ENCODE assay signal across 10 cellular contexts in the genomic region with DNA sequence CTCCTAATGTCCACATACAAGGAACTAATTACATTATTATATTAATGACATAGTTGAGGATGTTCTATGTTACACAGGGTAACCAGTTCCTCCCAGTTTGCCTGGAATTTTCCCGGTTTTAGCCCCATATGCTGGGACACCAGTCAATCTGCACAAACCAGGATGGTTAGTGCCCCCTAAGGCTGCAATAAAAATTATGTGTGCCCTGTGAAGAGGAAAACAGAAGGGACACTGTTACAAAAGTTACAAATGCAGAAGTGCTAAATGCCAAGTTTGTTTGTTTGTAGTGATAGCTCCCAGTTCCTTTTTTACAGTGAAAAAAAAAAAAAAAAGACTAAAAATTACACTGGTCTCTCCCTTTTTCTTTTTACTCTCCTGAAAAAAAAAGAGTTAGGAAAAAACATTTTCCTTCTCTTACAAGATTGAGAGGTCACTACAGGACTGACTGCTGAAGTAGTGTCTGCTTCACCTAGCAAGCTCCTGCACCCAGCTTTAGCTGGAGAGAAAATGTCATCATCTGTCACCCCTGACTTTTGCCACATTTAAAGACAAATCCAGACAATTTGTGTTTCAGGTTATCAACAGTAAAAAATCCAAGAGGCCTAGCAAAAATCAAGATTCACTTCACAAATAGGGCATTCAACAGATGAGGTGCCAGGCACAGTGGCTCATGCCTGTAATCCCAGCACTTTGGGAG. TPM values are rescaled to one million over a fixed set of nuclear protein-coding genes. Genes with fewer than 3 reads are reported as not detected.
DNase-seq lines count a peak whose midpoint lies in the region; ATAC-seq, FAIRE-seq and TF ChIP-seq lines count a peak whose summit lies in the region.
"Had no signal": no experiment of that assay in that cellular context is flagged by ENCODE, and none has a peak within 500 bp of the region (broad histone marks: within the 10 kb centered on the region; RNA-seq: fewer than 3 reads in every experiment).

No MANE protein-coding gene starts in this region.

- no peak overlapping the region for H3K4me2 ChIP-seq in SK-N-SH
- H3K4me2 ChIP-seq: A549 had no signal

- no peak overlapping the region for H3K9ac ChIP-seq in SK-N-SH

- in situ Hi-C loops in Panc1 (cut with HindIII; ENCODE audit: low pct_unique_long_range_greater_than_20kb, low sequenced_read_pairs), result no loop called here

- H3K27ac ChIP-seq in SK-N-SH (ENCODE audit: low read depth in 2 of 2, low read length in 1 of 2) (peak overlapping the region in 1 of 2 experiments; percentile 66; a peak in 2 of 4 replicates), Panc1 (ENCODE audit: low read length) (0 out of 2 replicates have a peak overlapping the region, but pooled peaks have one; percentile 18), stomach (peak overlapping the region in 4 of 5 donors; percentile 50 to 90 (median 88))
- peak overlapping the region; percentile 91 for H3K27ac ChIP-seq in effector memory CD4-positive, alpha-beta T cell (ENCODE audit: insufficient read depth, low read length, poor library complexity, severe bottlenecking)
- H3K27ac ChIP-seq: A549 had no signal

- POLR2A ChIA-PET in SK-N-SH (lab: Yijun Ruan, JAX), result no interaction called here
- POLR2A ChIA-PET in Panc1 (lab: Charles Lee), result interaction anchor here (0.6 to 0.7 kb wide), 3 partner anchors 108 to 579 kb away, joined by 4 to 7 read pairs (median 6); no protein-coding TSS in a partner anchor

- no TSS peak for BruUV-seq in Panc1 (replicated peaks; lab: Mats Ljungman, UMichigan)

- intact Hi-C loops in Panc1 (cut with micrococcal nuclease; ENCODE audit: unreplicated experiment), result loop anchor here (2.0 to 5.0 kb wide), 2 partner anchors 113 to 195 kb away; no protein-coding TSS in a partner anchor
- intact Hi-C loops in stomach (cut with DNase I; ENCODE audit: low total_unique reads), result no loop called here

- no peak for TF ChIP-seq POLR2A in stomach (IDR thresholded peaks at IDR 0.05)

- H3K9me2 ChIP-seq in SK-N-SH, result no peaks in the 10 kb centered on the region

- H3K9me3 ChIP-seq in SK-N-SH (no peaks in the 10 kb centered on the region), Panc1 (ENCODE audit: control insufficient read depth, insufficient read depth, low read depth, low read length) (no peaks in the 10 kb centered on the region), stomach (no peaks in the 10 kb centered on the region)
- H3K9me3 ChIP-seq in effector memory CD4-positive, alpha-beta T cell (ENCODE audit: control insufficient read depth, low read length), result no peaks in the 10 kb centered on the region
- H3K9me3 ChIP-seq: A549 had no signal

- H3K4me3 ChIP-seq in SK-N-SH (ENCODE audit: low read depth in 2 of 2, low read length in 1 of 2) (no peak overlapping the region), Panc1 (ENCODE audit: low read depth in 2 of 2, low read length in 2 of 2) (no peak overlapping the region), stomach (no peak overlapping the region)
- peak overlapping the region; percentile 93 for H3K4me3 ChIP-seq in effector memory CD4-positive, alpha-beta T cell (ENCODE audit: insufficient read depth, low read depth, low read length, poor library complexity, severe bottlenecking)
- H3K4me3 ChIP-seq: A549 had no signal

- no peak for ATAC-seq in SK-N-SH treated with all-trans-retinoic acid at 6 μM for 48 hours
- no peak for ATAC-seq in Panc1
- ATAC-seq in HG03571 (IDR thresholded peaks at IDR 0.05; ENCODE audit: unreplicated experiment), result no peak
- ATAC-seq: A549 had no signal

- no peak overlapping the region for H2AFZ ChIP-seq in SK-N-SH (ENCODE audit: low read depth)

- H3K27me3 ChIP-seq in SK-N-SH (ENCODE audit: insufficient read depth) (no peaks in the 10 kb centered on the region), Panc1 (ENCODE audit: control insufficient read depth, insufficient read depth, low read length) (no peaks in the 10 kb centered on the region), stomach (no peaks in the 10 kb centered on the region)
- no peaks in the 10 kb centered on the region for H3K27me3 ChIP-seq in effector memory CD4-positive, alpha-beta T cell (replicated peaks; ENCODE audit: control insufficient read depth, insufficient read depth, low read length, poor library complexity, severe bottlenecking)

- no peaks in the 10 kb centered on the region for H3K79me2 ChIP-seq in SK-N-SH (ENCODE audit: insufficient read depth)

- peak; percentile 63 for TF ChIP-seq RAD21 in SK-N-SH (IDR thresholded peaks at IDR 0.05; ENCODE audit: low read length)

- TF ChIP-seq CTCF in SK-N-SH (IDR thresholded peaks at IDR 0.05) (peak; percentile 13; the same call in 1 of the 2 replicates), Panc1 (IDR thresholded peaks at IDR 0.05) (peak; percentile 57), stomach (IDR thresholded peaks at IDR 0.05) (no peak)

- 62% methylated on average over 1 of the region's 1 CpG for WGBS in SK-N-SH (ENCODE audit: low lambda C conversion rate)
- 68 to 84% (median 79%) methylated on average over 1 of the region's 1 CpG for WGBS in stomach, 5 donors

- DNase-seq in SK-N-SH, result peak; percentile 45
- DNase-seq in Panc1 (ENCODE audit: low read depth, low spot score), result no peak
- DNase-seq in effector memory CD4-positive, alpha-beta T cell, result no peak
- DNase-seq in stomach, result no peak
- no peak for DNase-seq in dermis blood vessel endothelial cell
- DNase-seq in RCC 7860 (ENCODE audit: low spot score), result no peak
- DNase-seq: NCI-H146 had no signal

- no peak for FAIRE-seq in RCC 7860 (lab: Jason Lieb, UNC)
- FAIRE-seq: A549 had no signal

- H3F3A ChIP-seq in SK-N-SH (replicated peaks; ENCODE audit: insufficient read depth), result peaks cover 7% of the 10 kb centered on the region

- TF ChIP-seq EP300 in SK-N-SH (IDR thresholded peaks at IDR 0.05; ENCODE audit: borderline replicate concordance in 1 of 2, low read depth in 1 of 2, low read length in 1 of 2), result no peak
- TF ChIP-seq EP300 in stomach (IDR thresholded peaks at IDR 0.05), result no peak

- H3K36me3 ChIP-seq in SK-N-SH (replicated peaks in 1 of 2; ENCODE audit: control insufficient read depth in 1 of 2, insufficient read depth in 2 of 2, low read length in 1 of 2) (peaks cover 0 to 5% of the 10 kb centered on the region in 2 experiments), Panc1 (ENCODE audit: control insufficient read depth, insufficient read depth, low read length) (no peaks in the 10 kb centered on the region), stomach (no peaks in the 10 kb centered on the region)
- H3K36me3 ChIP-seq in effector memory CD4-positive, alpha-beta T cell (ENCODE audit: control insufficient read depth, insufficient read depth, low read length), result no peaks in the 10 kb centered on the region

- H4K20me1 ChIP-seq in SK-N-SH (ENCODE audit: insufficient read depth), result no peaks in the 10 kb centered on the region

- peaks cover 7 to 38% of the 10 kb centered on the region in 2 experiments; a peak in 3 of 4 replicates for H3K4me1 ChIP-seq in SK-N-SH (ENCODE audit: control insufficient read depth in 1 of 2, insufficient read depth in 2 of 2, low read depth in 1 of 2, low read length in 1 of 2)
- peaks cover 17% of the 10 kb centered on the region for H3K4me1 ChIP-seq in Panc1 (ENCODE audit: control insufficient read depth, insufficient read depth, low read length)
- peaks cover 58% of the 10 kb centered on the region for H3K4me1 ChIP-seq in effector memory CD4-positive, alpha-beta T cell (ENCODE audit: control insufficient read depth, insufficient read depth, low read length, poor library complexity, severe bottlenecking)
- H3K4me1 ChIP-seq in stomach, result peaks cover 16 to 77% (median 42%) of the 10 kb centered on the region in 4 donors

- CTCF ChIA-PET in SK-N-SH (lab: Yijun Ruan, JAX) (interaction anchor here (0.6 to 6.2 kb wide), 11 partner anchors 11 to 198 kb away, joined by 3 to 55 read pairs (median 6); no protein-coding TSS in a partner anchor), Panc1 (lab: Charles Lee) (interaction anchor here (0.7 kb wide), 1 partner anchor 18 kb away, joined by 5 read pairs; no protein-coding TSS in a partner anchor)

TF ChIP-seq in SK-N-SH, 30 proteins besides CTCF, POLR2A, EP300 and RAD21:
- TF ChIP-seq MXI1 (IDR thresholded peaks at IDR 0.05; ENCODE audit: low read depth, low read length), result no peak
- TF ChIP-seq TCF12 (IDR thresholded peaks at IDR 0.05), result no peak
- peak; percentile 22; the same call in 1 of the 2 replicates for TF ChIP-seq SMC3 (IDR thresholded peaks at IDR 0.05; ENCODE audit: low read depth, low read length)
- no peak for TF ChIP-seq POLR2AphosphoS5 (IDR thresholded peaks at IDR 0.05; ENCODE audit: low read depth, low read length)
TF ChIP-seq in SK-N-SH: peak in this region for 1.

TF ChIP-seq in SK-N-SH treated with all-trans-retinoic acid at 6 μM for 48 hours, 23 proteins besides CTCF, POLR2A, EP300 and RAD21 (continues in another document):
- TF ChIP-seq ISL1 (CRISPR knock-in tag; IDR thresholded peaks at IDR 0.05), result no peak
- no peak for TF ChIP-seq ZNF565 (CRISPR knock-in tag; conservative IDR thresholded peaks at IDR 0.05; ENCODE audit: low read depth)
- no peak for TF ChIP-seq ZNF8 (CRISPR knock-in tag; IDR thresholded peaks at IDR 0.05)
- TF ChIP-seq POU6F1 (CRISPR knock-in tag; IDR thresholded peaks at IDR 0.05; ENCODE audit: borderline replicate concordance, low read depth), result no peak
- no peak for TF ChIP-seq GLIS3 (CRISPR knock-in tag; IDR thresholded peaks at IDR 0.05)

RNA-seq across cellular contexts. Expression of gene ANKRD44, which starts 3.2 kb away (rescaled TPM):
- 12.3 and 12.5 TPM in 2 replicates for polyA plus RNA-seq in SK-N-SH (2012; rRNA removed)
- 6.8 and 7.0 TPM in 2 replicates for polyA plus RNA-seq in SK-N-SH (2012; cell fraction: cytosol; rRNA removed)
- 23.4 and 77.4 TPM in 2 replicates for polyA plus RNA-seq in SK-N-SH (2012; cell fraction: nucleus; rRNA removed)
- 7.8 TPM for total RNA-seq in Panc1 (2021; ENCODE audit: unreplicated experiment)
- polyA plus RNA-seq in Panc1 (2012; ENCODE audit: insufficient read length), result 5.2 TPM
- total RNA-seq in stomach, result 10 to 100 TPM in 4 of 5 donors, 1 to 10 TPM in 1; 1.2 to 58.4 (median 24.6) TPM
- 1 to 10 TPM; 1.2 to 2.3 (median 1.8) TPM for polyA plus RNA-seq in stomach
- total RNA-seq in dermis blood vessel endothelial cell, result 5.6 and 7.6 TPM in 2 replicates

Comparison
In these comparisons a context has a peak if more than half of its experiments do, and no peak if none do; other contexts are left out.
1. CTCF ChIP-seq: peak in SK-N-SH (single experiment) and Panc1 (single experiment); none in stomach (0 of 7).